ENCODE assay signal across 1 cellular context in genomic region chr1:198535631-198536030, GRCh38.
TF ChIP-seq lines count a peak whose summit lies in the region.

No MANE protein-coding gene starts in this region.

TF ChIP-seq in GM12878, 131 proteins besides CTCF, POLR2A, EP300 and RAD21:
- TF ChIP-seq GATAD2B (conservative IDR thresholded peaks at IDR 0.05; ENCODE audit: low read depth) (no peak), HCFC1 (IDR thresholded peaks at IDR 0.05; ENCODE audit: low read length) (no peak), MTA3 (IDR thresholded peaks at IDR 0.05; ENCODE audit: borderline replicate concordance, low read length) (no peak), MAX (IDR thresholded peaks at IDR 0.05; ENCODE audit: low read depth, low read length) (no peak), CEBPZ (IDR thresholded peaks at IDR 0.05; ENCODE audit: low read depth, low read length) (no peak), LARP7 (IDR thresholded peaks at IDR 0.05) (no peak), NR2C1 (IDR thresholded peaks at IDR 0.05) (no peak), MLLT1 (IDR thresholded peaks at IDR 0.05) (no peak), PAX8 (IDR thresholded peaks at IDR 0.05) (no peak), SKIL (IDR thresholded peaks at IDR 0.05; ENCODE audit: low read depth, poor library complexity, severe bottlenecking) (no peak), USF2 (IDR thresholded peaks at IDR 0.05; ENCODE audit: borderline replicate concordance, low read depth, low read length) (no peak), STAT3 (IDR thresholded peaks at IDR 0.05; ENCODE audit: low read depth, low read length) (no peak), KDM1A (IDR thresholded peaks at IDR 0.05; ENCODE audit: borderline replicate concordance) (no peak), NKRF (conservative IDR thresholded peaks at IDR 0.05) (no peak), CREM (IDR thresholded peaks at IDR 0.05; ENCODE audit: low read depth) (no peak), IRF5 (IDR thresholded peaks at IDR 0.05; ENCODE audit: borderline replicate concordance) (no peak)
